In the genomic region with DNA sequence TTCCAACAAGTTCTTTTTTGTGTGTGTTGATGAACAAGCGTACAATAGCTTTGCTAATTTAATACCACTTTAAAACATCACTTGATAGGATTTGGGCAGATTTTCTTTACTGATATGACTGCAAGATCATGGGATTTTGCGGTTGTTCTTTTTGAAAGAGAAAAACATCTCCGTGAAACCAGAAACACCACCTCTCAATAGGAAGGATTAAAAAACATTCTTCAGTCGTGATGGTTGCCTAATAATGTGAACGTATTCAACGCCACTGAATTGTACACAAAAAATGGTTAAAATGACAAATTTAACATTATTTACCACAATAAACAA, we compare ENCODE assay signal across 16 cellular contexts. TPM values are rescaled to one million over a fixed set of nuclear protein-coding genes. Genes with fewer than 3 reads are reported as not detected.
DNase-seq lines count a peak whose midpoint lies in the region; ATAC-seq, FAIRE-seq and TF ChIP-seq lines count a peak whose summit lies in the region.
"Had no signal": no experiment of that assay in that cellular context is flagged by ENCODE, and none has a peak within 500 bp of the region (broad histone marks: within the 10 kb centered on the region; RNA-seq: fewer than 3 reads in every experiment).

No MANE protein-coding gene starts in this region.

- no peak for ATAC-seq in HG02884 (IDR thresholded peaks at IDR 0.05; ENCODE audit: unreplicated experiment)
- ATAC-seq: left cardiac atrium, right lobe of liver had no signal

- H3K27me3 ChIP-seq in prostate gland (replicated peaks; ENCODE audit: insufficient read depth): no peaks in the 10 kb centered on the region
- H3K27me3 ChIP-seq: right lobe of liver had no signal

- DNase-seq in H54 (ENCODE audit: insufficient read length, low spot score) (no peak), SK-N-MC (ENCODE audit: low read depth, low spot score) (no peak), endothelial cell (ENCODE audit: low spot score) (no peak), osteocyte (ENCODE audit: extremely low spot score, unreplicated experiment) (no peak), erythroblast (lab: John Stamatoyannopoulos, UW) (no peak), prostate gland (ENCODE audit: low spot score) (no peak)
- DNase-seq: aorta, GF-D8, left cardiac atrium, naive B cell, NCI-H2081, NCI-H748 treated with DMSO at 0.1 percent for 48 hours, right lobe of liver, RPMI8226, T1000 had no signal

- H3K4me1 Mint-ChIP-seq in endothelial cell (ENCODE audit: unreplicated experiment) (peaks cover 19% of the 10 kb centered on the region), osteocyte (ENCODE audit: unreplicated experiment) (peaks cover 77% of the 10 kb centered on the region)
- H3K4me1 Mint-ChIP-seq: naive B cell had no signal

- peak overlapping the region; percentile 65; the same call in 1 of the 2 replicates for H3K27ac ChIP-seq in SK-N-MC
- no peak overlapping the region for H3K27ac ChIP-seq in prostate gland
- H3K27ac ChIP-seq: right lobe of liver had no signal

- FAIRE-seq in H54 (lab: Jason Lieb, UNC): peak; percentile 27

- H3K36me3 Mint-ChIP-seq in endothelial cell (ENCODE audit: low read depth, unreplicated experiment) (no peaks in the 10 kb centered on the region), osteocyte (ENCODE audit: unreplicated experiment) (peaks cover 7% of the 10 kb centered on the region)
- H3K36me3 Mint-ChIP-seq: naive B cell had no signal

- 47% methylated on average over 6 of the region's 6 CpGs for WGBS in prostate gland

- H3K9me3 Mint-ChIP-seq in endothelial cell (ENCODE audit: unreplicated experiment) (no peaks in the 10 kb centered on the region), osteocyte (ENCODE audit: unreplicated experiment) (no peaks in the 10 kb centered on the region)
- H3K9me3 Mint-ChIP-seq: naive B cell had no signal

- H3K4me1 ChIP-seq in prostate gland (replicated peaks): no peaks in the 10 kb centered on the region

- no peak for TF ChIP-seq POLR2A in H54 (IDR thresholded peaks at IDR 0.05; ENCODE audit: low read depth, low read length)
- TF ChIP-seq POLR2A in erythroblast (IDR thresholded peaks at IDR 0.05; ENCODE audit: low read length): no peak
- TF ChIP-seq POLR2A in prostate gland (IDR thresholded peaks at IDR 0.05): no peak

- H3K36me3 ChIP-seq in SK-N-MC (ENCODE audit: insufficient read depth, low read length) (no peaks in the 10 kb centered on the region), prostate gland (no peaks in the 10 kb centered on the region)
- H3K36me3 ChIP-seq: right lobe of liver had no signal

- H3K27ac Mint-ChIP-seq in endothelial cell (ENCODE audit: unreplicated experiment) (peak overlapping the region; percentile 85), osteocyte (ENCODE audit: unreplicated experiment) (peak overlapping the region; percentile 69)
- H3K27ac Mint-ChIP-seq: naive B cell had no signal

- no peaks in the 10 kb centered on the region for H3K9me3 ChIP-seq in SK-N-MC (ENCODE audit: low read depth, low read length)
- H3K9me3 ChIP-seq in prostate gland: no peaks in the 10 kb centered on the region
- H3K9me3 ChIP-seq: right lobe of liver had no signal

- H3K9ac ChIP-seq in SK-N-MC (ENCODE audit: insufficient read length): no peak overlapping the region

- intact Hi-C loops in prostate gland (cut with DNase I): no loop called here

- TF ChIP-seq CTCF in endothelial cell (IDR thresholded peaks at IDR 0.05; ENCODE audit: unreplicated experiment) (no peak), osteocyte (IDR thresholded peaks at IDR 0.05) (no peak), prostate gland (IDR thresholded peaks at IDR 0.05) (no peak)

- H3K4me3 Mint-ChIP-seq in endothelial cell (ENCODE audit: unreplicated experiment): no peak overlapping the region
- no peak overlapping the region for H3K4me3 Mint-ChIP-seq in osteocyte (ENCODE audit: unreplicated experiment)
- H3K4me3 Mint-ChIP-seq: naive B cell had no signal

- 0 out of 2 replicates have a peak overlapping the region, but pooled peaks have one; percentile 23 for H3K4me3 ChIP-seq in SK-N-MC
- no peak overlapping the region for H3K4me3 ChIP-seq in prostate gland
- H3K4me3 ChIP-seq: right lobe of liver had no signal

- H3K27me3 Mint-ChIP-seq in endothelial cell (ENCODE audit: unreplicated experiment) (no peaks in the 10 kb centered on the region), osteocyte (ENCODE audit: unreplicated experiment) (no peaks in the 10 kb centered on the region)

RNA-seq across cellular contexts. Expression of a gene that starts 19.3 kb away (rescaled TPM):
- total RNA-seq in endothelial cell (ENCODE audit: unreplicated experiment) (136 TPM), osteocyte (161 and 169 TPM in 2 replicates), prostate gland (10 to 100 TPM; 18.8 to 22.8 TPM)
